ENCODE assay signal across 9 cellular contexts in genomic region chr12:1500095-1500801, GRCh38.
DNase-seq lines count a peak whose midpoint lies in the region; ATAC-seq and TF ChIP-seq lines count a peak whose summit lies in the region.
"Had no signal": no experiment of that assay in that cellular context is flagged by ENCODE, and none has a peak within 500 bp of the region (broad histone marks: within the 10 kb centered on the region; RNA-seq: fewer than 3 reads in every experiment).

No MANE protein-coding gene starts in this region.

- no peak overlapping the region for H3K4me3 ChIP-seq in fibroblast of mammary gland (ENCODE audit: control insufficient read depth, low read depth, low read length)

- in situ Hi-C loops in G401 (cut with HindIII; ENCODE audit: low sequenced_read_pairs): no loop called here

- ATAC-seq in GM19035 (IDR thresholded peaks at IDR 0.05; ENCODE audit: unreplicated experiment) (no peak), HG03342 (IDR thresholded peaks at IDR 0.05; ENCODE audit: unreplicated experiment) (no peak)

- TF ChIP-seq CTCF in fibroblast of mammary gland (conservative IDR thresholded peaks at IDR 0.05; ENCODE audit: control insufficient read depth, insufficient read depth, low read depth, low read length): no peak

- DNase-seq in G401 (ENCODE audit: low spot score): peak; percentile 69
- peak; percentile 92 for DNase-seq in fibroblast of mammary gland (ENCODE audit: low read depth)
- DNase-seq in pons (ENCODE audit: low spot score): peak; percentile 29
- no peak for DNase-seq in iPS-NIHi11 (ENCODE audit: low spot score)
- no peak for DNase-seq in activated gamma-delta T cell treated with Interleukin-2 at 50 U/mL for 16 hours
- DNase-seq: NCI-H226 had no signal

TF ChIP-seq in PFSK-1, 5 proteins besides CTCF, POLR2A, EP300 and RAD21:
- TF ChIP-seq SIN3A (IDR thresholded peaks at IDR 0.05; ENCODE audit: borderline replicate concordance, insufficient read depth, low read length): no peak
- TF ChIP-seq POLR2AphosphoS5 (IDR thresholded peaks at IDR 0.05; ENCODE audit: low read depth, low read length): no peak
- TF ChIP-seq REST (IDR thresholded peaks at IDR 0.05; ENCODE audit: insufficient read depth in 1 of 2, low read depth in 2 of 2, low read length in 2 of 2): no peak
- TF ChIP-seq FOXP2 (optimal IDR thresholded peaks at IDR 0.05; ENCODE audit: borderline replicate concordance, extremely low read depth, extremely low read length, insufficient read depth): peak; percentile 58
- TF ChIP-seq TAF1 (IDR thresholded peaks at IDR 0.05; ENCODE audit: borderline replicate concordance, insufficient read depth, low read length): no peak

Comparison
In these comparisons a context has a peak if more than half of its experiments do, and no peak if none do; other contexts are left out.
1. DNase-seq: peak in G401 (single experiment), fibroblast of mammary gland (single experiment) and pons (single experiment); none in iPS-NIHi11 (single experiment) and activated gamma-delta T cell treated with Interleukin-2 at 50 U/mL for 16 hours (single experiment).